In genomic region chr7:75727881-75728592, GRCh38 we compare ENCODE assay signal across 8 cellular contexts. TPM values are rescaled to one million over a fixed set of nuclear protein-coding genes. Genes with fewer than 3 reads are reported as not detected.
A peak's percentile ranks its signal among the peaks of the same experiment; 100 is the strongest.
DNase-seq lines count a peak whose midpoint lies in the region; ATAC-seq, FAIRE-seq and TF ChIP-seq lines count a peak whose summit lies in the region.

No MANE protein-coding gene starts in this region.

- peaks cover 0 to 16% (median 0%) of the 10 kb centered on the region in 9 donors for H3K36me3 ChIP-seq in heart right ventricle

- peak overlapping the region; percentile 74 for H3K4me2 ChIP-seq in A549

- TF ChIP-seq EP300 in A549 (IDR thresholded peaks at IDR 0.05): no peak

- TF ChIP-seq RAD21 in A549 (conservative IDR thresholded peaks at IDR 0.05 in 1 of 2, IDR thresholded peaks at IDR 0.05 in 1 of 2): peak in 1 of 2 experiments; percentile 31; a peak in 1 of 5 replicates

- H3K4me3 Mint-ChIP-seq in stimulated activated memory B cell treated with anti-CD40 and anti-IgM and Interleukin-4, amounts not matched to agents 10 μg/mL and 1 μg/mL and 100 μg/mL, for 72 hours: no peak overlapping the region

- H3K27me3 Mint-ChIP-seq in stimulated activated memory B cell treated with anti-CD40 and anti-IgM and Interleukin-4, amounts not matched to agents 10 μg/mL and 1 μg/mL and 100 μg/mL, for 72 hours: no peaks in the 10 kb centered on the region

- POLR2A ChIA-PET in A549 (lab: Yijun Ruan, JAX): interaction anchor here (0.7 kb wide), 1 partner anchor 126 kb away, joined by 4 read pairs; no protein-coding TSS in a partner anchor

- CTCF ChIA-PET in A549 (lab: Yijun Ruan, JAX): interaction anchor here (1.0 kb wide), 1 partner anchor 9 kb away, joined by 4 read pairs; no protein-coding TSS in a partner anchor

- intact Hi-C loops in heart right ventricle (cut with DNase I): no loop called here

- H3K27me3 ChIP-seq in heart right ventricle: no peaks in the 10 kb centered on the region

- no peaks in the 10 kb centered on the region for H3K9me3 Mint-ChIP-seq in stimulated activated memory B cell treated with anti-CD40 and anti-IgM and Interleukin-4, amounts not matched to agents 10 μg/mL and 1 μg/mL and 100 μg/mL, for 72 hours

- peak overlapping the region; percentile 57 for H3K27ac Mint-ChIP-seq in stimulated activated memory B cell treated with anti-CD40 and anti-IgM and Interleukin-4, amounts not matched to agents 10 μg/mL and 1 μg/mL and 100 μg/mL, for 72 hours

- TF ChIP-seq CTCF in A549 (IDR thresholded peaks at IDR 0.05): no peak
- no peak for TF ChIP-seq CTCF in VCaP (conservative IDR thresholded peaks at IDR 0.05)
- no peak for TF ChIP-seq CTCF in heart right ventricle (IDR thresholded peaks at IDR 0.05)

- H3K9me3 ChIP-seq in A549 (no peaks in the 10 kb centered on the region), heart right ventricle (no peaks in the 10 kb centered on the region)

- FAIRE-seq in A549 (lab: Jason Lieb, UNC): peak; percentile 54
- no peak for FAIRE-seq in HTR-8/SVneo (lab: Jason Lieb, UNC)

- no peak for TF ChIP-seq POLR2A in A549 (IDR thresholded peaks at IDR 0.05; ENCODE audit: low read length)

- peak overlapping the region; percentile 83 to 88 for H3K27ac ChIP-seq in A549
- H3K27ac ChIP-seq in VCaP: peak overlapping the region; percentile 84
- H3K27ac ChIP-seq in heart right ventricle: peak overlapping the region in 9 of 10 donors; percentile 16 to 72 (median 57)

- peak; percentile 52 to 79 for DNase-seq in A549 (ENCODE audit: low read depth in 1 of 2, low spot score in 1 of 2)
- peak; percentile 88 for DNase-seq in HT-29 (ENCODE audit: low spot score)
- peak in 1 of 2 donors; percentile 32 for DNase-seq in heart right ventricle
- no peak for DNase-seq in HUDEP-2 (lab: John Stamatoyannopoulos, UW; ENCODE audit: unreplicated experiment in 76 of 76)
- no peak for DNase-seq in HTR-8/SVneo (ENCODE audit: insufficient read length, low spot score)
- DNase-seq in RKO (ENCODE audit: low spot score): no peak

- H3K4me3 ChIP-seq in A549 (no peak overlapping the region), heart right ventricle (no peak overlapping the region)

- H3K4me1 Mint-ChIP-seq in stimulated activated memory B cell treated with anti-CD40 and anti-IgM and Interleukin-4, amounts not matched to agents 10 μg/mL and 1 μg/mL and 100 μg/mL, for 72 hours: peaks cover 30% of the 10 kb centered on the region

- WGBS in A549 (ENCODE audit: missing lambda C conversion rate): 35% methylated on average over 6 of the region's 8 CpGs
- 58 to 61% methylated on average over 8 of the region's 8 CpGs for WGBS in heart right ventricle, 2 donors

- no peaks in the 10 kb centered on the region for H3K36me3 Mint-ChIP-seq in stimulated activated memory B cell treated with anti-CD40 and anti-IgM and Interleukin-4, amounts not matched to agents 10 μg/mL and 1 μg/mL and 100 μg/mL, for 72 hours

- H3K4me1 ChIP-seq in A549 (peaks cover 45% of the 10 kb centered on the region), heart right ventricle (peaks cover 4 to 28% (median 12%) of the 10 kb centered on the region in 9 donors)

- ATAC-seq in A549 (peak; percentile 57 to 67; a peak in 4 of 6 replicates), heart right ventricle (peak; percentile 40 to 64 (median 50))
- peak; percentile 32 for ATAC-seq in stimulated activated memory B cell treated with anti-CD40 and anti-IgM and Interleukin-4, amounts not matched to agents 10 μg/mL and 1 μg/mL and 100 μg/mL, for 72 hours

TF ChIP-seq in A549, 52 proteins besides CTCF, POLR2A, EP300 and RAD21:
- TF ChIP-seq RARB (CRISPR knock-in tag; IDR thresholded peaks at IDR 0.05): no peak
- TF ChIP-seq MAX (IDR thresholded peaks at IDR 0.05): 0 out of 2 replicates have a peak, but pooled peaks have one; percentile 32
- TF ChIP-seq JUN (IDR thresholded peaks at IDR 0.05): no peak
- no peak for TF ChIP-seq RFX5 (IDR thresholded peaks at IDR 0.05)
- no peak for TF ChIP-seq HES2 (IDR thresholded peaks at IDR 0.05)
- no peak for TF ChIP-seq MAZ (IDR thresholded peaks at IDR 0.05; ENCODE audit: borderline replicate concordance, low read depth, low read length)
- TF ChIP-seq CHD2 (IDR thresholded peaks at IDR 0.05; ENCODE audit: low read length, partially characterized antibody): no peak
- no peak for TF ChIP-seq NFE2L2 (conservative IDR thresholded peaks at IDR 0.05; ENCODE audit: low read length)

RNA-seq across cellular contexts. Expression of gene HIP1, which starts 10.7 kb away (rescaled TPM):
- 33.4 and 39.0 TPM in 2 replicates for polyA plus RNA-seq in A549 (2011; rRNA removed)
- polyA plus RNA-seq in A549 (2012; cell fraction: cytosol; rRNA removed): 27.4 and 35.7 TPM in 2 replicates
- 31.5 and 36.7 TPM in 2 replicates for polyA plus RNA-seq in A549 (2012; cell fraction: nucleus; rRNA removed)
- polyA plus RNA-seq in A549 (2017; fragmentation: RNase III; extraction: RNeasy Plus Mini Kit Qiagen cat#74134 plus additional on column Dnase treatment): 17.3 to 19.6 TPM (median 19.0 TPM) in 3 replicates
- polyA minus RNA-seq in A549 (2011; rRNA and poly(A)+ RNA removed): 56.5 and 69.9 TPM in 2 replicates
- 2.2 and 2.4 TPM in 2 replicates for total RNA-seq in HT-29 (2014; rRNA removed; shearing (Covaris generic))
- 10 to 100 TPM; 16.4 to 32.4 (median 25.6) TPM for total RNA-seq in heart right ventricle
- polyA plus RNA-seq in heart right ventricle: 1 to 10 TPM; 7.0 to 7.4 TPM

RNA-seq across cellular contexts. Expression of gene CCL26, which starts 44.0 kb away (rescaled TPM):
- polyA plus RNA-seq in A549 (2011; rRNA removed) (2.5 and 2.7 TPM in 2 replicates), A549 (2017; fragmentation: RNase III; extraction: RNeasy Plus Mini Kit Qiagen cat#74134 plus additional on column Dnase treatment) (11.6 to 16.3 TPM (median 13.6 TPM) in 3 replicates), heart right ventricle (1 to 10 TPM; 1.0 to 1.2 TPM)
- 3.9 and 4.1 TPM in 2 replicates for polyA plus RNA-seq in A549 (2012; cell fraction: cytosol; rRNA removed)
- polyA plus RNA-seq in A549 (2012; cell fraction: nucleus; rRNA removed): 2.0 and 2.4 TPM in 2 replicates
- polyA minus RNA-seq in A549 (2011; rRNA and poly(A)+ RNA removed): 1.7 and 2.4 TPM in 2 replicates
- not detected in 2 replicates for total RNA-seq in HT-29 (2014; rRNA removed; shearing (Covaris generic))
- 1 to 10 TPM in 1 of 10 donors, under 1 TPM in 4, not detected in 5; 0.55 to 2.0 (median 0.85) TPM for total RNA-seq in heart right ventricle

Comparison
In these comparisons a context has a peak if more than half of its experiments do, and no peak if none do; other contexts are left out.
1. DNase-seq: peak in A549 (2 of 2) and HT-29 (single experiment); none in HUDEP-2 (0 of 76), HTR-8/SVneo (single experiment) and RKO (single experiment).
2. Peak in every context shown above with its lines, with median percentiles within 50 percentile points of each other: ATAC-seq and H3K27ac ChIP-seq.